15 cellular contexts compared by ENCODE assay signal in the genomic region with DNA sequence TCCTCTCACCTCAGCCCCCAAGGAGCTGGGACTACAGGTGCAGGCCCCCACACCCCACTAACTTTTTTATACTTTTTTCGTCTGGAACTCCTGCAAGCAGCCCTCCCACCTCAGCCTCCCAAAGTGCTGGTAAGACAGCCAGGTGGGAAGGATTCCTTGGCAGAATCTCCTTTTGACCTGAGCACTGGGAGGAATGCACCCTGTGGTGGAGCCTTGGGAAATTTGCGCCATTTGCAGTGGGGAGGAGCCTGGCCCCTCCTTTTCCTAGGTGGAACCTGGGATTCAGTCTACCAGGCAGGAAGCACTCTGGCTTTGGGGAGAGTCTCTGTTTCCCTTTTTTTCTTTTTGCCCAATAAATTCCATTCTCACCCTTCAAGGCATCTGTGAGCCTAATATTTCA.
"Had no signal": no experiment of that assay in that cellular context is flagged by ENCODE, and none has a peak within 500 bp of the region (broad histone marks: within the 10 kb centered on the region; RNA-seq: fewer than 3 reads in every experiment).

No MANE protein-coding gene starts in this region.

- H3K4me3 ChIP-seq: adrenal gland, cardiac muscle cell, esophagus muscularis mucosa, hepatocyte, sigmoid colon, SK-N-MC, spleen, thoracic aorta had no signal

- H3K36me3 ChIP-seq: adrenal gland, cardiac muscle cell, esophagus muscularis mucosa, sigmoid colon, spleen, thoracic aorta had no signal

- H3K27ac ChIP-seq: adrenal gland, cardiac muscle cell, esophagus muscularis mucosa, hepatocyte, parathyroid adenoma, sigmoid colon, SK-N-MC, spleen, thoracic aorta had no signal

- H3K9me3 ChIP-seq: sigmoid colon, thoracic aorta had no signal

- H3K9ac ChIP-seq: parathyroid adenoma had no signal

- DNase-seq: activated CD4-positive, alpha-beta T cell treated with anti-CD3 and anti-CD28 coated beads for 48 hours; activated CD8-positive, alpha-beta memory T cell treated with anti-CD3 and anti-CD28 coated beads for 24 hours; activated naive CD4-positive, alpha-beta T cell treated with anti-CD3 and anti-CD28 coated beads, Interleukin-2, amount 50 U/mL, for 16 hours; adrenal gland; kidney glomerular epithelial cell; mesenchymal stem cell; sigmoid colon; spleen; T-helper 2 cell had no signal

- H3K27me3 ChIP-seq: adrenal gland, cardiac muscle cell, esophagus muscularis mucosa, hepatocyte, sigmoid colon, spleen had no signal

- H3K4me1 ChIP-seq: parathyroid adenoma had no signal
